Comparison of ENCODE assay signal across 20 cellular contexts in the genomic region with DNA sequence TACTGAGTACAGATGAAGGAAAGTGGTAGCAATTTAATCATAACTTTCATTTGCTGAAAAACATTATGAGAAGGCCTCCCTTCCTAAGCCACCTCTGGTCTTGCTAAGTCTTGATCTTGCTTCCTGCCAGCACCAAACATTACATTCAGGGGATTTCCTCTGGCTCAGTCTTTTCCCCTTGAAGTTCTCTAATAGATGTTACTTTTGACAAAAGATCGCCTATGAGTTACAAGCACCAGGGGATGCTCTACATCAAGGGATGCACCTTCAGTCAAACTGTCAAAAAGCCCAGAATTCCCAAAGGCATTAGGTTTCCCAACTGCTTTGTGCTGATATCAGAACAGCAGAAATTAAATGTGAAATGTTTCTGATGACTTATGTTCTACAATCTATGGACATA. TPM values are rescaled to one million over a fixed set of nuclear protein-coding genes. Genes with fewer than 3 reads are reported as not detected.
DNase-seq lines count a peak whose midpoint lies in the region; TF ChIP-seq lines count a peak whose summit lies in the region.
"Had no signal": no experiment of that assay in that cellular context is flagged by ENCODE, and none has a peak within 500 bp of the region (broad histone marks: within the 10 kb centered on the region; RNA-seq: fewer than 3 reads in every experiment).

No MANE protein-coding gene starts in this region.

- no peak overlapping the region for H3K4me3 Mint-ChIP-seq in activated CD4-positive, alpha-beta T cell treated with anti-CD3 and anti-CD28 coated beads, Interleukin-2, amount 10 ng/mL, durations not matched to agents 24 days and 14 days
- H3K4me3 Mint-ChIP-seq in HFFc6, result no peak overlapping the region
- H3K4me3 Mint-ChIP-seq: activated CD4-positive, alpha-beta memory T cell treated with anti-CD3 and anti-CD28 coated beads, Interleukin-2, amount 10 ng/mL, durations not matched to agents 7 days and 5 days; nephron progenitor cell had no signal

- peak; percentile 64 for DNase-seq in activated CD4-positive, alpha-beta T cell treated with anti-CD3 and anti-CD28 coated beads, Interleukin-2, amount 10 ng/mL, durations not matched to agents 24 days and 14 days
- DNase-seq in activated CD4-positive, alpha-beta T cell treated with anti-CD3 and anti-CD28 coated beads, Interleukin-2, amount 50 U/mL, for 1 hour, result no peak
- no peak for DNase-seq in HFFc6
- peak; percentile 48 for DNase-seq in dermis blood vessel endothelial cell
- DNase-seq in mesendoderm, result peak; percentile 36
- DNase-seq in ecto neural progenitor cell (ENCODE audit: low spot score), result no peak
- DNase-seq in NCI-H2107 (lab: John Stamatoyannopoulos, UW), result no peak
- DNase-seq in DMS114 treated with DMSO at 0.1 percent for 48 hours (lab: John Stamatoyannopoulos, UW; ENCODE audit: unreplicated experiment), result no peak
- DNase-seq: activated CD4-positive, alpha-beta memory T cell treated with anti-CD3 and anti-CD28 coated beads, Interleukin-2, amount 10 ng/mL, durations not matched to agents 7 days and 5 days; aorta; GOT3; NCI-H1105; NCI-H446; nephron progenitor cell; testis had no signal

- no peak overlapping the region for H3K9ac ChIP-seq in mesendoderm (ENCODE audit: low read length)

- H3K56ac ChIP-seq in mesendoderm (ENCODE audit: low read length), result no peak overlapping the region

- H3K4me1 ChIP-seq in mesendoderm (ENCODE audit: control insufficient read depth, low read depth, low read length), result peaks cover 2% of the 10 kb centered on the region
- H3K4me1 ChIP-seq: testis had no signal

- no peaks in the 10 kb centered on the region for H3K36me3 ChIP-seq in mesendoderm (ENCODE audit: control insufficient read depth, insufficient read depth, low read length)

- H3K23ac ChIP-seq in mesendoderm (ENCODE audit: low read length), result no peak overlapping the region

- H3K9me3 Mint-ChIP-seq in activated CD4-positive, alpha-beta T cell treated with anti-CD3 and anti-CD28 coated beads, Interleukin-2, amount 10 ng/mL, durations not matched to agents 24 days and 14 days, result no peaks in the 10 kb centered on the region
- no peaks in the 10 kb centered on the region for H3K9me3 Mint-ChIP-seq in HFFc6
- H3K9me3 Mint-ChIP-seq: activated CD4-positive, alpha-beta memory T cell treated with anti-CD3 and anti-CD28 coated beads, Interleukin-2, amount 10 ng/mL, durations not matched to agents 7 days and 5 days; activated T-helper 2 cell treated with anti-CD3 and anti-CD28 coated beads, Interferon-gamma antibody, Interleukin-2, Interleukin-4, amounts not matched to agents 10 μg/mL and 5 μg/mL and 100 μg/mL, durations not matched to agents 14 hours and 24 hours and 36 hours; nephron progenitor cell had no signal

- peak; percentile 29; the same call in 1 of the 2 replicates for TF ChIP-seq CTCF in HFFc6 (IDR thresholded peaks at IDR 0.05)

- intact Hi-C loops in activated CD4-positive, alpha-beta T cell treated with anti-CD3 and anti-CD28 coated beads, Interleukin-2, amount 10 ng/mL, durations not matched to agents 24 days and 14 days (cut with micrococcal nuclease), result no loop called here

- H2BK120ac ChIP-seq in mesendoderm (ENCODE audit: low read depth, low read length), result no peak overlapping the region

- no peak overlapping the region for H2AK5ac ChIP-seq in mesendoderm (ENCODE audit: low read length)

- no peak overlapping the region for H3K27ac ChIP-seq in mesendoderm (ENCODE audit: low read depth, low read length)
- H3K27ac ChIP-seq: testis had no signal

- H4K5ac ChIP-seq in mesendoderm (ENCODE audit: low read length), result no peak overlapping the region

- H3K18ac ChIP-seq in mesendoderm (ENCODE audit: low read length), result no peak overlapping the region

- H3K79me2 ChIP-seq in mesendoderm (ENCODE audit: control insufficient read depth, insufficient read depth, low read length), result no peaks in the 10 kb centered on the region

- H3K36me3 Mint-ChIP-seq in activated CD4-positive, alpha-beta T cell treated with anti-CD3 and anti-CD28 coated beads, Interleukin-2, amount 10 ng/mL, durations not matched to agents 24 days and 14 days (ENCODE audit: low read depth), result no peaks in the 10 kb centered on the region
- H3K36me3 Mint-ChIP-seq in HFFc6 (ENCODE audit: low read depth), result no peaks in the 10 kb centered on the region

- H3K27me3 Mint-ChIP-seq in activated CD4-positive, alpha-beta T cell treated with anti-CD3 and anti-CD28 coated beads, Interleukin-2, amount 10 ng/mL, durations not matched to agents 24 days and 14 days, result peaks cover 37% of the 10 kb centered on the region
- H3K27me3 Mint-ChIP-seq in HFFc6 (ENCODE audit: insufficient read depth), result peaks cover 32% of the 10 kb centered on the region

- H3K4me3 ChIP-seq in mesendoderm (ENCODE audit: low read length), result no peak overlapping the region
- H3K4me3 ChIP-seq: lung, testis had no signal

- H2BK5ac ChIP-seq in mesendoderm (ENCODE audit: low read length), result no peak overlapping the region

- H3K79me1 ChIP-seq in mesendoderm (ENCODE audit: low read length), result no peaks in the 10 kb centered on the region

- no CpG with 5 or more reads among the region's 1 CpG for WGBS in mesendoderm (ENCODE audit: extremely low coverage, insufficient coverage, low lambda C conversion rate)

- no peak overlapping the region for H3K4ac ChIP-seq in mesendoderm (ENCODE audit: low read depth, low read length)

- H3K4me2 ChIP-seq in mesendoderm (ENCODE audit: low read length), result no peak overlapping the region

- no peaks in the 10 kb centered on the region for H3K27me3 ChIP-seq in mesendoderm (ENCODE audit: insufficient read depth, low read length, poor library complexity)
- H3K27me3 ChIP-seq: testis had no signal

- no peak overlapping the region for H3K27ac Mint-ChIP-seq in activated CD4-positive, alpha-beta T cell treated with anti-CD3 and anti-CD28 coated beads, Interleukin-2, amount 10 ng/mL, durations not matched to agents 24 days and 14 days
- H3K27ac Mint-ChIP-seq in HFFc6, result no peak overlapping the region
- H3K27ac Mint-ChIP-seq: activated CD4-positive, alpha-beta memory T cell treated with anti-CD3 and anti-CD28 coated beads, Interleukin-2, amount 10 ng/mL, durations not matched to agents 7 days and 5 days; activated T-helper 2 cell treated with anti-CD3 and anti-CD28 coated beads, Interferon-gamma antibody, Interleukin-2, Interleukin-4, amounts not matched to agents 10 μg/mL and 5 μg/mL and 100 μg/mL, durations not matched to agents 14 hours and 24 hours and 36 hours; nephron progenitor cell had no signal

- H3K4me1 Mint-ChIP-seq in activated CD4-positive, alpha-beta T cell treated with anti-CD3 and anti-CD28 coated beads, Interleukin-2, amount 10 ng/mL, durations not matched to agents 24 days and 14 days, result peaks cover 12% of the 10 kb centered on the region
- no peaks in the 10 kb centered on the region for H3K4me1 Mint-ChIP-seq in HFFc6 (ENCODE audit: low read depth)
- H3K4me1 Mint-ChIP-seq: activated CD4-positive, alpha-beta memory T cell treated with anti-CD3 and anti-CD28 coated beads, Interleukin-2, amount 10 ng/mL, durations not matched to agents 7 days and 5 days; nephron progenitor cell had no signal

- H2BK15ac ChIP-seq in mesendoderm (replicated peaks; ENCODE audit: low read depth), result no peak overlapping the region

- no peak overlapping the region for H4K8ac ChIP-seq in mesendoderm (ENCODE audit: low read depth, low read length)

RNA-seq across cellular contexts. Expression of a gene that starts 47.3 kb away (rescaled TPM):
- 0.26 TPM in 2 replicates for total RNA-seq in activated CD4-positive, alpha-beta T cell treated with anti-CD3 and anti-CD28 coated beads, Interleukin-2, amount 10 ng/mL, durations not matched to agents 24 days and 14 days
- not detected for total RNA-seq in HFFc6 (2021; fragmentation: NEBNext Ultra II Directional; extraction: Animal tissue kit (Norgen Biotek cat#: 25700))
- total RNA-seq in dermis blood vessel endothelial cell, result under 0.01 TPM in 1 of 2 replicates, not detected in the other
- not detected for polyA plus RNA-seq in mesendoderm (2013, experiment 1 of 2)
- polyA plus RNA-seq in mesendoderm (2013, experiment 2 of 2), result not detected
- total RNA-seq: activated CD4-positive, alpha-beta memory T cell treated with anti-CD3 and anti-CD28 coated beads, Interleukin-2, amount 10 ng/mL, durations not matched to agents 7 days and 5 days; dermis microvascular lymphatic vessel endothelial cell; HepG2 had no signal
- polyA plus RNA-seq: AG04450, HepG2 had no signal

Comparison
In these comparisons a context has a peak if more than half of its experiments do, and no peak if none do; other contexts are left out.
1. DNase-seq: peak in activated CD4-positive, alpha-beta T cell treated with anti-CD3 and anti-CD28 coated beads, Interleukin-2, amount 10 ng/mL, durations not matched to agents 24 days and 14 days (single experiment), dermis blood vessel endothelial cell (single experiment) and mesendoderm (single experiment); none in activated CD4-positive, alpha-beta T cell treated with anti-CD3 and anti-CD28 coated beads, Interleukin-2, amount 50 U/mL, for 1 hour (single experiment), HFFc6 (single experiment), ecto neural progenitor cell (single experiment), NCI-H2107 (single experiment) and DMS114 treated with DMSO at 0.1 percent for 48 hours (single experiment).